Comparison of ENCODE assay signal across 8 cellular contexts in genomic region chr17:7862692-7863437, GRCh38. TPM values are rescaled to one million over a fixed set of nuclear protein-coding genes. Genes with fewer than 3 reads are reported as not detected.
DNase-seq lines count a peak whose midpoint lies in the region; ATAC-seq and TF ChIP-seq lines count a peak whose summit lies in the region.

No MANE protein-coding gene starts in this region.

- H3K27ac ChIP-seq in MM.1S (ENCODE audit: low read length), result no peak overlapping the region

- no peaks in the 10 kb centered on the region for H3K9me2 ChIP-seq in MM.1S (replicated peaks; ENCODE audit: insufficient read depth, low read length)

- DNase-seq in activated CD4-positive, alpha-beta T cell treated with anti-CD3 and anti-CD28 coated beads for 36 hours, result peak; percentile 58
- DNase-seq in activated CD4-positive, alpha-beta T cell treated with anti-CD3 and anti-CD28 coated beads for 1 hour, result no peak
- no peak for DNase-seq in MM.1S
- DNase-seq in activated CD4-positive, alpha-beta T cell treated with anti-CD3 and anti-CD28 coated beads, Interleukin-2, amount 10 ng/mL, durations not matched to agents 7 days and 5 days, result peak; percentile 57
- peak; percentile 58 for DNase-seq in fibroblast of villous mesenchyme (ENCODE audit: low read depth)
- DNase-seq in renal cortical epithelial cell (ENCODE audit: low read depth), result peak; percentile 38

- no peaks in the 10 kb centered on the region for H3K27me3 ChIP-seq in MM.1S (replicated peaks; ENCODE audit: insufficient read depth, low read length)

- H3F3A ChIP-seq in MM.1S (ENCODE audit: insufficient read depth, low read length), result no peaks in the 10 kb centered on the region

- POLR2A ChIA-PET in activated CD4-positive, alpha-beta T cell treated with anti-CD3 and anti-CD28 coated beads for 36 hours (lab: Charles Lee), result no interaction called here
- POLR2A ChIA-PET in activated CD4-positive, alpha-beta T cell treated with anti-CD3 and anti-CD28 coated beads, Interleukin-2, amount 10 ng/mL, durations not matched to agents 7 days and 5 days (lab: Charles Lee), result no interaction called here

- H3K9me3 ChIP-seq in MM.1S (replicated peaks; ENCODE audit: insufficient read depth, low read length), result no peaks in the 10 kb centered on the region

- no peak overlapping the region for H3K27ac Mint-ChIP-seq in activated CD4-positive, alpha-beta T cell treated with anti-CD3 and anti-CD28 coated beads for 36 hours
- no peak overlapping the region for H3K27ac Mint-ChIP-seq in activated CD4-positive, alpha-beta T cell treated with anti-CD3 and anti-CD28 coated beads, Interleukin-2, amount 10 ng/mL, durations not matched to agents 7 days and 5 days

- H3K9ac ChIP-seq in MM.1S (ENCODE audit: low read length), result no peak overlapping the region

- no peak overlapping the region for H3K4me3 Mint-ChIP-seq in activated CD4-positive, alpha-beta T cell treated with anti-CD3 and anti-CD28 coated beads for 36 hours
- no peak overlapping the region for H3K4me3 Mint-ChIP-seq in activated CD4-positive, alpha-beta T cell treated with anti-CD3 and anti-CD28 coated beads, Interleukin-2, amount 10 ng/mL, durations not matched to agents 7 days and 5 days

- no peak overlapping the region for H3K4me2 ChIP-seq in MM.1S (ENCODE audit: low read depth, low read length)

- TF ChIP-seq CTCF in MM.1S (IDR thresholded peaks at IDR 0.05; ENCODE audit: low read length) (peak; percentile 61), fibroblast of villous mesenchyme (IDR thresholded peaks at IDR 0.05; ENCODE audit: insufficient read depth, low read depth, low read length) (peak; percentile 67)

- H3K79me2 ChIP-seq in MM.1S (ENCODE audit: low read length), result peaks cover 15% of the 10 kb centered on the region

- peaks cover 13% of the 10 kb centered on the region for H3K4me1 Mint-ChIP-seq in activated CD4-positive, alpha-beta T cell treated with anti-CD3 and anti-CD28 coated beads for 36 hours
- H3K4me1 Mint-ChIP-seq in activated CD4-positive, alpha-beta T cell treated with anti-CD3 and anti-CD28 coated beads, Interleukin-2, amount 10 ng/mL, durations not matched to agents 7 days and 5 days, result peaks cover 20% of the 10 kb centered on the region

- no peak for ATAC-seq in activated CD4-positive, alpha-beta T cell treated with anti-CD3 and anti-CD28 coated beads for 36 hours
- ATAC-seq in GM21515 (IDR thresholded peaks at IDR 0.05; ENCODE audit: unreplicated experiment) (no peak), HG03139 (IDR thresholded peaks at IDR 0.05; ENCODE audit: unreplicated experiment) (no peak)

- H3K4me1 ChIP-seq in MM.1S (ENCODE audit: low read length), result 0 out of 2 replicates have a peak, but pooled peaks cover 8% of the 10 kb centered on the region

- no peaks in the 10 kb centered on the region for H3K9me3 Mint-ChIP-seq in activated CD4-positive, alpha-beta T cell treated with anti-CD3 and anti-CD28 coated beads for 36 hours (ENCODE audit: low read depth)
- no peaks in the 10 kb centered on the region for H3K9me3 Mint-ChIP-seq in activated CD4-positive, alpha-beta T cell treated with anti-CD3 and anti-CD28 coated beads, Interleukin-2, amount 10 ng/mL, durations not matched to agents 7 days and 5 days

- peaks cover 36% of the 10 kb centered on the region for H3K36me3 Mint-ChIP-seq in activated CD4-positive, alpha-beta T cell treated with anti-CD3 and anti-CD28 coated beads for 36 hours (ENCODE audit: low read depth)
- peaks cover 12% of the 10 kb centered on the region for H3K36me3 Mint-ChIP-seq in activated CD4-positive, alpha-beta T cell treated with anti-CD3 and anti-CD28 coated beads, Interleukin-2, amount 10 ng/mL, durations not matched to agents 7 days and 5 days (ENCODE audit: low read depth)

- no peaks in the 10 kb centered on the region for H3K27me3 Mint-ChIP-seq in activated CD4-positive, alpha-beta T cell treated with anti-CD3 and anti-CD28 coated beads for 36 hours
- H3K27me3 Mint-ChIP-seq in activated CD4-positive, alpha-beta T cell treated with anti-CD3 and anti-CD28 coated beads, Interleukin-2, amount 10 ng/mL, durations not matched to agents 7 days and 5 days, result no peaks in the 10 kb centered on the region

- intact Hi-C loops in activated CD4-positive, alpha-beta T cell treated with anti-CD3 and anti-CD28 coated beads for 36 hours (cut with DNase I, micrococcal nuclease), result loop anchor here (1.0 to 5.0 kb wide), 5 partner anchors 24 to 194 kb away; no protein-coding TSS in a partner anchor

- H2AFZ ChIP-seq in MM.1S (ENCODE audit: low read length), result no peak overlapping the region

- H4K20me1 ChIP-seq in MM.1S (ENCODE audit: insufficient read depth, low read length), result no peaks in the 10 kb centered on the region

- CTCF ChIA-PET in activated CD4-positive, alpha-beta T cell treated with anti-CD3 and anti-CD28 coated beads for 36 hours (lab: Charles Lee), result interaction anchor here (0.6 to 6.7 kb wide), 18 partner anchors 8 to 198 kb away, joined by 3 to 53 read pairs (median 5); no protein-coding TSS in a partner anchor
- CTCF ChIA-PET in activated CD4-positive, alpha-beta T cell treated with anti-CD3 and anti-CD28 coated beads, Interleukin-2, amount 10 ng/mL, durations not matched to agents 7 days and 5 days (lab: Charles Lee), result interaction anchor here (0.6 to 6.2 kb wide), 10 partner anchors 8 to 435 kb away, joined by 3 to 38 read pairs (median 4); no protein-coding TSS in a partner anchor

- H3K36me3 ChIP-seq in MM.1S (replicated peaks; ENCODE audit: insufficient read depth, low read length), result no peaks in the 10 kb centered on the region

- no peak overlapping the region for H3K4me3 ChIP-seq in MM.1S (ENCODE audit: low read length)
- H3K4me3 ChIP-seq in fibroblast of villous mesenchyme (ENCODE audit: low read depth, low read length), result no peak overlapping the region

RNA-seq across cellular contexts. Expression of gene CYB5D1, which starts 5.1 kb away (rescaled TPM):
- total RNA-seq in activated CD4-positive, alpha-beta T cell treated with anti-CD3 and anti-CD28 coated beads for 36 hours, result 10 to 100 TPM; 12.5 to 12.6 TPM
- total RNA-seq in activated CD4-positive, alpha-beta T cell treated with anti-CD3 and anti-CD28 coated beads, Interleukin-2, amount 10 ng/mL, durations not matched to agents 7 days and 5 days, result 1 to 10 TPM; 8.2 to 9.0 TPM
- total RNA-seq in fibroblast of villous mesenchyme (6.4 and 11.2 TPM in 2 replicates), renal cortical epithelial cell (16.0 and 26.5 TPM in 2 replicates)

RNA-seq across cellular contexts. Expression of gene NAA38, which starts 5.5 kb away (rescaled TPM):
- 10 to 100 TPM; 64.7 to 79.8 TPM for total RNA-seq in activated CD4-positive, alpha-beta T cell treated with anti-CD3 and anti-CD28 coated beads for 36 hours
- total RNA-seq in activated CD4-positive, alpha-beta T cell treated with anti-CD3 and anti-CD28 coated beads, Interleukin-2, amount 10 ng/mL, durations not matched to agents 7 days and 5 days, result 10 to 100 TPM; 84.2 to 93.0 TPM
- 55.3 and 73.1 TPM in 2 replicates for total RNA-seq in fibroblast of villous mesenchyme
- total RNA-seq in renal cortical epithelial cell, result 27.2 and 80.1 TPM in 2 replicates

RNA-seq across cellular contexts. Expression of gene TMEM88, which starts 8.0 kb away (rescaled TPM):
- 1 to 10 TPM; 3.5 to 5.6 TPM for total RNA-seq in activated CD4-positive, alpha-beta T cell treated with anti-CD3 and anti-CD28 coated beads for 36 hours
- total RNA-seq in activated CD4-positive, alpha-beta T cell treated with anti-CD3 and anti-CD28 coated beads, Interleukin-2, amount 10 ng/mL, durations not matched to agents 7 days and 5 days, result under 1 TPM; 0.55 to 0.87 TPM
- total RNA-seq in fibroblast of villous mesenchyme (0.43 and 1.3 TPM in 2 replicates), renal cortical epithelial cell (0.65 TPM in 1 of 2 replicates, not detected in the other)

RNA-seq across cellular contexts. Expression of gene CHD3, which starts 25.7 kb away (rescaled TPM):
- total RNA-seq in activated CD4-positive, alpha-beta T cell treated with anti-CD3 and anti-CD28 coated beads for 36 hours, result 100 to 1,000 TPM; 145 to 161 TPM
- total RNA-seq in activated CD4-positive, alpha-beta T cell treated with anti-CD3 and anti-CD28 coated beads, Interleukin-2, amount 10 ng/mL, durations not matched to agents 7 days and 5 days, result 100 to 1,000 TPM; 216 to 223 TPM
- total RNA-seq in fibroblast of villous mesenchyme (103 and 111 TPM in 2 replicates), renal cortical epithelial cell (57.1 and 192 TPM in 2 replicates)

RNA-seq across cellular contexts. Expression of gene KDM6B, which starts 28.8 kb away (rescaled TPM):
- 10 to 100 TPM; 37.3 to 46.2 TPM for total RNA-seq in activated CD4-positive, alpha-beta T cell treated with anti-CD3 and anti-CD28 coated beads for 36 hours
- total RNA-seq in activated CD4-positive, alpha-beta T cell treated with anti-CD3 and anti-CD28 coated beads, Interleukin-2, amount 10 ng/mL, durations not matched to agents 7 days and 5 days, result 10 to 100 TPM; 12.3 to 12.8 TPM
- total RNA-seq in fibroblast of villous mesenchyme (3.0 and 5.8 TPM in 2 replicates), renal cortical epithelial cell (2.8 and 15.9 TPM in 2 replicates)

Comparison
In these comparisons a context has a peak if more than half of its experiments do, and no peak if none do; other contexts are left out.
1. DNase-seq: peak in activated CD4-positive, alpha-beta T cell treated with anti-CD3 and anti-CD28 coated beads for 36 hours (single experiment), activated CD4-positive, alpha-beta T cell treated with anti-CD3 and anti-CD28 coated beads, Interleukin-2, amount 10 ng/mL, durations not matched to agents 7 days and 5 days (single experiment), fibroblast of villous mesenchyme (single experiment) and renal cortical epithelial cell (single experiment); none in activated CD4-positive, alpha-beta T cell treated with anti-CD3 and anti-CD28 coated beads for 1 hour (single experiment) and MM.1S (single experiment).